In the genomic region with DNA sequence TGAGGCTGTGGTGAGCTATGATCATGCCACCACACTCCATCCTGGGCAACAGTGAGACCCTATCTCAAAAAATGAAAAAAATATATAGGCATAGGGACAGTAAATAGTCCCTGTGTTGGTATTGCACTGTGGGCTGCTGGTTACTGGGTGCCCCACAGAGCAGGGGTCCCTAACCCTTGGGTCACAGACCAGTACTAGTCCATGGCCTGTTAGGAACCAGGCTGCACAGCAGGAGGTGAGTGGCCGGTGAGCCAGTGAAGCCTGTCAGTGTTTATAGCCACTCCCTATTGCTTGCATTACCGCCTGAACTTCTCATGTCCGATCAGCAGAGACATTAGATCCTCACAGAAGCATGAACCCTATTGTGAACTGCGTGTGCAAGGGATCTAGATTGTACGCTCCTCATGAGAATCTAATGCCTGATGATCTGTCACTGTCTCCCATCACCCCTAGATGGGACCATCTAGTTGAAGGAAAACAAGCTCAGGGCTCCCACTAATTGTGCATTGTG, we compare ENCODE assay signal across 15 cellular contexts.
A peak's percentile ranks its signal among the peaks of the same experiment; 100 is the strongest.
DNase-seq lines count a peak whose midpoint lies in the region; ATAC-seq and TF ChIP-seq lines count a peak whose summit lies in the region.
"Had no signal": no experiment of that assay in that cellular context is flagged by ENCODE, and none has a peak within 500 bp of the region (broad histone marks: within the 10 kb centered on the region; RNA-seq: fewer than 3 reads in every experiment).

No MANE protein-coding gene starts in this region.

- TF ChIP-seq POLR2A in adrenal gland (IDR thresholded peaks at IDR 0.05), result no peak

- no peak overlapping the region for H3K4me3 Mint-ChIP-seq in activated T-cell treated with anti-CD3 and anti-CD28 coated beads, Interleukin-2, amount 50 U/mL, for 24 hours
- no peak overlapping the region for H3K4me3 Mint-ChIP-seq in activated T-cell treated with anti-CD3 and anti-CD28 coated beads, Interleukin-2, amount 50 U/mL, for 4 hours
- H3K4me3 Mint-ChIP-seq: B cell; CD4-positive, alpha-beta memory T cell; HFFc6 had no signal

- 94 to 100% (median 97%) methylated on average over 5 of the region's 5 CpGs for WGBS in adrenal gland, 4 donors

- no peak for TF ChIP-seq CTCF in adrenal gland (IDR thresholded peaks at IDR 0.05)

- H3K9me3 ChIP-seq in adrenal gland (replicated peaks in 1 of 3), result no peaks in the 10 kb centered on the region
- H3K9me3 ChIP-seq: HAP-1 had no signal

- H3K4me1 ChIP-seq in adrenal gland (replicated peaks in 1 of 2), result no peaks in the 10 kb centered on the region
- H3K4me1 ChIP-seq: HAP-1 had no signal

- peaks cover 85% of the 10 kb centered on the region for H3K36me3 Mint-ChIP-seq in activated T-cell treated with anti-CD3 and anti-CD28 coated beads, Interleukin-2, amount 50 U/mL, for 24 hours (ENCODE audit: low read depth)
- H3K36me3 Mint-ChIP-seq in activated T-cell treated with anti-CD3 and anti-CD28 coated beads, Interleukin-2, amount 50 U/mL, for 4 hours (ENCODE audit: insufficient read depth), result peaks cover 13% of the 10 kb centered on the region

- no peak for ATAC-seq in activated T-cell treated with anti-CD3 and anti-CD28 coated beads, Interleukin-2, amount 50 U/mL, for 4 hours

- H3K27ac ChIP-seq in adrenal gland, result no peak overlapping the region
- H3K27ac ChIP-seq: C4-2B had no signal

- H3K36me3 ChIP-seq in adrenal gland (replicated peaks in 1 of 2), result peaks cover 0 to 47% of the 10 kb centered on the region in 2 donors

- no peaks in the 10 kb centered on the region for H3K27me3 ChIP-seq in adrenal gland

- DNase-seq in activated T-cell treated with anti-CD3 and anti-CD28 coated beads, Interleukin-2, amount 50 U/mL, for 24 hours, result peak; percentile 12
- no peak for DNase-seq in activated T-cell treated with anti-CD3 and anti-CD28 coated beads, Interleukin-2, amount 50 U/mL, for 4 hours
- DNase-seq in adrenal gland (peak in 4 of 7 donors; percentile 4 to 23 (median 9)), posterior vena cava (ENCODE audit: low spot score) (peak; percentile 20), ureter (ENCODE audit: low spot score) (peak; percentile 18)
- DNase-seq in stimulated activated CD4-positive, alpha-beta T cell treated with anti-CD3 and anti-CD28 coated beads, Interleukin-1b, Interleukin-23, amount 100 ng/mL, for 48 hours, result no peak
- DNase-seq in stimulated activated CD4-positive, alpha-beta T cell treated with anti-CD3 and anti-CD28 coated beads, Interleukin-15, amount 100 ng/mL, for 24 hours, result no peak
- DNase-seq: CD4-positive, alpha-beta memory T cell; COR-L47; DND-41; GDM1; HFFc6 had no signal

- intact Hi-C loops in adrenal gland (cut with DNase I), result no loop called here
- intact Hi-C loops in posterior vena cava (cut with DNase I), result no loop called here

- no peak overlapping the region for H3K4me3 ChIP-seq in adrenal gland
- H3K4me3 ChIP-seq: HAP-1 had no signal

- no peaks in the 10 kb centered on the region for H3K9me3 Mint-ChIP-seq in activated T-cell treated with anti-CD3 and anti-CD28 coated beads, Interleukin-2, amount 50 U/mL, for 24 hours
- no peaks in the 10 kb centered on the region for H3K9me3 Mint-ChIP-seq in activated T-cell treated with anti-CD3 and anti-CD28 coated beads, Interleukin-2, amount 50 U/mL, for 4 hours
- H3K9me3 Mint-ChIP-seq: CD4-positive, alpha-beta memory T cell; HFFc6 had no signal

- H3K4me1 Mint-ChIP-seq in activated T-cell treated with anti-CD3 and anti-CD28 coated beads, Interleukin-2, amount 50 U/mL, for 24 hours (ENCODE audit: low read depth), result peaks cover 30% of the 10 kb centered on the region
- peaks cover 22% of the 10 kb centered on the region for H3K4me1 Mint-ChIP-seq in activated T-cell treated with anti-CD3 and anti-CD28 coated beads, Interleukin-2, amount 50 U/mL, for 4 hours (ENCODE audit: low read depth)

- H3K27ac Mint-ChIP-seq in activated T-cell treated with anti-CD3 and anti-CD28 coated beads, Interleukin-2, amount 50 U/mL, for 24 hours, result no peak overlapping the region
- H3K27ac Mint-ChIP-seq: B cell, HFFc6 had no signal

- no peaks in the 10 kb centered on the region for H3K27me3 Mint-ChIP-seq in activated T-cell treated with anti-CD3 and anti-CD28 coated beads, Interleukin-2, amount 50 U/mL, for 24 hours
- H3K27me3 Mint-ChIP-seq in activated T-cell treated with anti-CD3 and anti-CD28 coated beads, Interleukin-2, amount 50 U/mL, for 4 hours (ENCODE audit: low read depth), result no peaks in the 10 kb centered on the region
- H3K27me3 Mint-ChIP-seq: B cell; CD4-positive, alpha-beta memory T cell had no signal

Comparison
In these comparisons a context has a peak if more than half of its experiments do, and no peak if none do; other contexts are left out.
1. DNase-seq: peak in activated T-cell treated with anti-CD3 and anti-CD28 coated beads, Interleukin-2, amount 50 U/mL, for 24 hours (single experiment), adrenal gland (4 of 7), posterior vena cava (single experiment) and ureter (single experiment); none in activated T-cell treated with anti-CD3 and anti-CD28 coated beads, Interleukin-2, amount 50 U/mL, for 4 hours (single experiment), stimulated activated CD4-positive, alpha-beta T cell treated with anti-CD3 and anti-CD28 coated beads, Interleukin-1b, Interleukin-23, amount 100 ng/mL, for 48 hours (single experiment) and stimulated activated CD4-positive, alpha-beta T cell treated with anti-CD3 and anti-CD28 coated beads, Interleukin-15, amount 100 ng/mL, for 24 hours (single experiment).